Comparison of ENCODE assay signal across 17 cellular contexts in genomic region chr14:90556666-90557450, GRCh38.
DNase-seq lines count a peak whose midpoint lies in the region; ATAC-seq, FAIRE-seq and TF ChIP-seq lines count a peak whose summit lies in the region.
"Had no signal": no experiment of that assay in that cellular context is flagged by ENCODE, and none has a peak within 500 bp of the region (broad histone marks: within the 10 kb centered on the region; RNA-seq: fewer than 3 reads in every experiment).

No MANE protein-coding gene starts in this region.

- no peak overlapping the region; the same call in 1 of the 2 replicates for H3K9ac ChIP-seq in HepG2 (ENCODE audit: insufficient read depth, low read depth, low read length)
- no peak overlapping the region for H3K9ac ChIP-seq in parathyroid adenoma

- no peak for TF ChIP-seq RAD21 in HepG2 (CRISPR knock-in tag; IDR thresholded peaks at IDR 0.05)

- TF ChIP-seq EP300 in HepG2 (IDR thresholded peaks at IDR 0.05; ENCODE audit: low read depth in 2 of 2, low read length in 2 of 2) (no peak), HepG2 (CRISPR knock-in tag; IDR thresholded peaks at IDR 0.05; ENCODE audit: borderline replicate concordance) (no peak)

- intact Hi-C loops in HepG2 (cut with micrococcal nuclease; ENCODE audit: unreplicated experiment) = loop anchor here (1.0 kb wide), 1 partner anchor 158 kb away; no protein-coding TSS in a partner anchor
- intact Hi-C loops in right lobe of liver (cut with DNase I) = no loop called here
- intact Hi-C loops in left ventricle myocardium inferior (cut with micrococcal nuclease) = no loop called here

- CTCF ChIA-PET in HepG2 (lab: Yijun Ruan, JAX; ENCODE audit: low intra/inter-chr PET ratio, low total read pairs) = no interaction called here

- H3K79me2 ChIP-seq in HepG2 (ENCODE audit: insufficient read depth, low read length) (no peaks in the 10 kb centered on the region), parathyroid adenoma (no peaks in the 10 kb centered on the region)

- no peaks in the 10 kb centered on the region for H3K36me3 ChIP-seq in HepG2 (replicated peaks in 1 of 2; ENCODE audit: control insufficient read depth in 1 of 2, insufficient read depth in 2 of 2, low read length in 2 of 2)
- no peaks in the 10 kb centered on the region for H3K36me3 ChIP-seq in right lobe of liver
- H3K36me3 ChIP-seq in left ventricle myocardium inferior = peaks cover 8% of the 10 kb centered on the region
- H3K36me3 ChIP-seq in parathyroid adenoma (ENCODE audit: control insufficient read depth, insufficient read depth, low read length) = no peaks in the 10 kb centered on the region
- no peaks in the 10 kb centered on the region for H3K36me3 ChIP-seq in MG63

- 30% methylated on average over 3 of the region's 12 CpGs for WGBS in HepG2 (ENCODE audit: low lambda C conversion rate)
- 100% methylated on average over 1 of the region's 12 CpGs for WGBS in right lobe of liver (ENCODE audit: insufficient coverage, low coverage, low lambda C conversion rate, missing lambda C conversion rate)

- no peaks in the 10 kb centered on the region for H4K20me1 ChIP-seq in HepG2 (ENCODE audit: insufficient read depth, low read length)

- H3K27ac ChIP-seq in HepG2 (ENCODE audit: extremely low read length, insufficient read depth, low read length) = no peak overlapping the region
- no peak overlapping the region for H3K27ac ChIP-seq in right lobe of liver
- H3K27ac ChIP-seq in left ventricle myocardium inferior (replicated peaks) = peak overlapping the region; percentile 80
- no peak overlapping the region for H3K27ac ChIP-seq in parathyroid adenoma
- H3K27ac ChIP-seq: A549 had no signal

- DNase-seq in HepG2 (ENCODE audit: low spot score) (peak; percentile 14), right lobe of liver (no peak), left ventricle myocardium inferior (no peak), activated gamma-delta T cell treated with Interleukin-2 at 50 U/mL for 16 hours (no peak), MG63 (no peak), NCI-H526 (lab: John Stamatoyannopoulos, UW) (no peak)
- no peak for DNase-seq in stimulated activated CD4-positive, alpha-beta T cell treated with anti-CD3 and anti-CD28 coated beads, Interleukin-1b, Interleukin-23, amount 100 ng/mL, for 48 hours
- DNase-seq: activated CD4-positive, CD25-positive, alpha-beta regulatory T cell treated with anti-CD3 and anti-CD28 coated beads, Interleukin-2, amount 50 U/mL, for 72 hours; DMS 273 treated with DMSO at 0.1 percent for 48 hours; GF-D8; stimulated activated CD8-positive, alpha-beta memory T cell treated with anti-CD3 and anti-CD28 coated beads, Interleukin-4, amount 100 ng/mL, for 48 hours; T1000 had no signal

- in situ Hi-C loops in HepG2 (cut with HindIII; ENCODE audit: extremely low pct_ligation_motif_present, low pct_unique_long_range_greater_than_20kb) = no loop called here

- TF ChIP-seq CTCF in HepG2 (CRISPR knock-in tag; IDR thresholded peaks at IDR 0.05) (peak; percentile 31), right lobe of liver (IDR thresholded peaks at IDR 0.05) (no peak), left ventricle myocardium inferior (IDR thresholded peaks at IDR 0.05; ENCODE audit: borderline replicate concordance) (no peak), parathyroid adenoma (IDR thresholded peaks at IDR 0.05) (peak; percentile 17)

- ATAC-seq in HepG2 = peak; percentile 65
- no peak for ATAC-seq in right lobe of liver
- ATAC-seq: A549; activated T-helper 17 cell treated with anti-CD3 and anti-CD28 coated beads, Interleukin-2, amount 50 U/mL, for 72 hours had no signal

- peaks cover 20% of the 10 kb centered on the region for H3K4me1 ChIP-seq in HepG2 (ENCODE audit: insufficient read depth, low read length)
- no peaks in the 10 kb centered on the region for H3K4me1 ChIP-seq in right lobe of liver
- H3K4me1 ChIP-seq in left ventricle myocardium inferior = peaks cover 40% of the 10 kb centered on the region
- peaks cover 13% of the 10 kb centered on the region for H3K4me1 ChIP-seq in parathyroid adenoma
- H3K4me1 ChIP-seq: A549 had no signal

- no peak for FAIRE-seq in HepG2 (lab: Jason Lieb, UNC)
- FAIRE-seq: A549, GM12891, RCC 7860 had no signal

- H3K27me3 ChIP-seq in HepG2 (ENCODE audit: control insufficient read depth in 1 of 2, insufficient read depth in 2 of 2, low read length in 2 of 2) (peaks cover 0 to 10% of the 10 kb centered on the region in 2 experiments; a peak in 3 of 5 replicates), right lobe of liver (no peaks in the 10 kb centered on the region), left ventricle myocardium inferior (ENCODE audit: low read depth) (no peaks in the 10 kb centered on the region), parathyroid adenoma (ENCODE audit: control insufficient read depth, insufficient read depth, low read length) (no peaks in the 10 kb centered on the region), MG63 (no peaks in the 10 kb centered on the region)

- H2AFZ ChIP-seq in HepG2 (ENCODE audit: low read length) (no peak overlapping the region), parathyroid adenoma (peak overlapping the region; percentile 69)

- no TSS peak for BruUV-seq in HepG2 (replicated peaks; lab: Mats Ljungman, UMichigan)

- H3K4me3 ChIP-seq in HepG2 (replicated peaks in 1 of 3; ENCODE audit: insufficient read depth in 1 of 3, low read depth in 2 of 3, low read length in 3 of 3) (peak overlapping the region in 1 of 3 experiments; percentile 67; a peak in 1 of 6 replicates), right lobe of liver (no peak overlapping the region), left ventricle myocardium inferior (no peak overlapping the region), parathyroid adenoma (ENCODE audit: low read depth, low read length) (no peak overlapping the region), MG63 (no peak overlapping the region)
- H3K4me3 ChIP-seq: A549 had no signal

- TF ChIP-seq POLR2A in HepG2 (IDR thresholded peaks at IDR 0.05; ENCODE audit: insufficient read depth in 1 of 2, low read depth in 2 of 2, low read length in 2 of 2) (no peak), right lobe of liver (IDR thresholded peaks at IDR 0.05) (no peak)

- H3K4me2 ChIP-seq in HepG2 (ENCODE audit: low read depth, low read length) (peak overlapping the region; percentile 78), parathyroid adenoma (ENCODE audit: low read length) (no peak overlapping the region)
- H3K4me2 ChIP-seq: A549 had no signal

- H3K9me3 ChIP-seq in HepG2 (ENCODE audit: low read length) (no peaks in the 10 kb centered on the region), right lobe of liver (no peaks in the 10 kb centered on the region), left ventricle myocardium inferior (replicated peaks) (no peaks in the 10 kb centered on the region), parathyroid adenoma (ENCODE audit: control insufficient read depth, low read length) (no peaks in the 10 kb centered on the region), MG63 (no peaks in the 10 kb centered on the region)
- H3K9me3 ChIP-seq: A549 had no signal

- POLR2A ChIA-PET in HepG2 (lab: Yijun Ruan, JAX) = interaction anchor here (0.8 to 1.5 kb wide), 2 partner anchors 10 to 44 kb away, joined by 3 read pairs; no protein-coding TSS in a partner anchor

TF ChIP-seq in HepG2, 621 proteins besides CTCF, POLR2A, EP300 and RAD21 (continues in another document):
- TF ChIP-seq ARID4A (CRISPR knock-in tag; IDR thresholded peaks at IDR 0.05; ENCODE audit: borderline replicate concordance) (0 out of 2 replicates have a peak, but pooled peaks have one; percentile 6), AGO2 (optimal IDR thresholded peaks at IDR 0.05; ENCODE audit: low read depth, low read length) (no peak), ZNF30 (CRISPR knock-in tag; IDR thresholded peaks at IDR 0.05) (no peak), HMG20A (CRISPR knock-in tag; IDR thresholded peaks at IDR 0.05; ENCODE audit: borderline replicate concordance) (no peak)

Comparison
In these comparisons a context has a peak if more than half of its experiments do, and no peak if none do; other contexts are left out.
1. CTCF ChIP-seq: peak in HepG2 (single experiment) and parathyroid adenoma (single experiment); none in right lobe of liver (0 of 4) and left ventricle myocardium inferior (single experiment).